In the genomic region with DNA sequence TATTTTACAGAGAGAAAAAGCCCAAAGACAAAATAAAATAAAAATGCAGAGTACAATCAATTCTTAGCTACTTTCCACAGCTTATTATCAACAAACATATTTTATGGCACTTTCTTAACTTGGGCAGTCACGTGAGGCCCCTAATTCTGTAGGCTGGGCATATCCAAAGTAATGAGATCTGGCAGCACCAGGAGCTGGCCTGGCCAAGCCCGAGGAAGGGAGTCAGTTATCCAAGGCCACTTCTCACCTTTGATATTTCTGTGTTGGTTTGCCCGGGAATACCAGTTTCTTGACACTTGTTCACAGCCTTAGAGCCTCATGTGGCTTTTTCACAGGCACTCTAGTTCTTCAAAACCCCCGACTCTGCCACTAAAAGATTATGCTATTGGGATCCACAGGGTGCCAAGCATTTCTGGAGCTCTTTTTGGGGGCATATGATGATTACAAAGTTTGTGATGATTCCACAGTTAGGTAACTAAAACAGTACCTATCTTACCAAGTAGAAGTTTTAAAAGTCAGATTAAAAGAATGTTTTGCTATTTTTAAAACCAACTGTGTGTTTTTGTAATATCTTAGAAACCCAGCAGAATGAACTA, we compare ENCODE assay signal across 33 cellular contexts.
"Had no signal": no experiment of that assay in that cellular context is flagged by ENCODE, and none has a peak within 500 bp of the region (broad histone marks: within the 10 kb centered on the region; RNA-seq: fewer than 3 reads in every experiment).

No MANE protein-coding gene starts in this region.

- H3K36me3 Mint-ChIP-seq: activated CD8-positive, alpha-beta memory T cell treated with anti-CD3 and anti-CD28 coated beads, Interleukin-2, amount 10 ng/mL, durations not matched to agents 7 days and 5 days; activated naive CD4-positive, alpha-beta T cell treated with anti-CD3 and anti-CD28 coated beads, Interleukin-2, amount 10 ng/mL, durations not matched to agents 7 days and 5 days; activated naive CD8-positive, alpha-beta T cell treated with anti-CD3 and anti-CD28 coated beads, Interleukin-2, amount 10 ng/mL, durations not matched to agents 7 days and 5 days; IgD-negative memory B cell had no signal

- FAIRE-seq: astrocyte had no signal

- ATAC-seq: activated CD8-positive, alpha-beta memory T cell treated with anti-CD3 and anti-CD28 coated beads, Interleukin-2, amount 10 ng/mL, durations not matched to agents 7 days and 5 days; activated CD8-positive, alpha-beta T cell treated with anti-CD3 and anti-CD28 coated beads, Interleukin-2, amount 10 ng/mL, durations not matched to agents 7 days and 5 days; Panc1; Right ventricle myocardium inferior; WTC11 had no signal

- H3K9me3 ChIP-seq: adrenal gland had no signal

- H3K9me3 Mint-ChIP-seq: activated naive CD4-positive, alpha-beta T cell treated with anti-CD3 and anti-CD28 coated beads, Interleukin-2, amount 10 ng/mL, durations not matched to agents 7 days and 5 days; activated naive CD8-positive, alpha-beta T cell treated with anti-CD3 and anti-CD28 coated beads, Interleukin-2, amount 10 ng/mL, durations not matched to agents 7 days and 5 days; activated T-cell treated with anti-CD3 and anti-CD28 coated beads, Interleukin-2, amount 50 U/mL, for 24 hours; IgD-negative memory B cell had no signal

- H3K4me3 ChIP-seq: adrenal gland, cardiac muscle cell, SK-N-MC had no signal

- H3K27ac ChIP-seq: adrenal gland, brain microvascular endothelial cell, cardiac muscle cell, SK-N-MC had no signal

- DNase-seq: activated CD4-positive, alpha-beta T cell treated with anti-CD3 and anti-CD28 coated beads for 48 hours; activated CD4-positive, alpha-beta T cell treated with anti-CD3 and anti-CD28 coated beads, Interleukin-2, amount 50 U/mL, for 4 hours; activated CD4-positive, CD25-positive, alpha-beta regulatory T cell treated with anti-CD3 and anti-CD28 coated beads, Interleukin-2, amount 50 U/mL, for 72 hours; activated CD8-positive, alpha-beta memory T cell treated with anti-CD3 and anti-CD28 coated beads, Interleukin-2, amount 10 ng/mL, durations not matched to agents 7 days and 5 days; activated CD8-positive, alpha-beta T cell treated with anti-CD3 and anti-CD28 coated beads, Interleukin-2, amount 10 ng/mL, durations not matched to agents 7 days and 5 days; activated effector memory CD4-positive, alpha-beta T cell treated with anti-CD3 and anti-CD28 coated beads, Interleukin-2, amount 50 U/mL, for 16 hours; activated naive CD4-positive, alpha-beta T cell treated with anti-CD3 and anti-CD28 coated beads, Interleukin-2, amount 10 ng/mL, durations not matched to agents 7 days and 5 days; activated naive CD8-positive, alpha-beta T cell treated with anti-CD3 and anti-CD28 coated beads, Interleukin-2, amount 10 ng/mL, durations not matched to agents 7 days and 5 days; activated T-cell treated with anti-CD3 and anti-CD28 coated beads, Interleukin-2, amount 50 U/mL, for 24 hours; brain microvascular endothelial cell; KG1; MV-4-11; NCI-H1092 treated with DMSO at 0.1 percent for 48 hours; NCI-H1417 treated with DMSO at 0.1 percent for 48 hours; NCI-H1694; NCI-H2029; NCI-H2107; NCI-H2171 treated with DMSO at 0.1 percent for 48 hours; NCI-H226; NCI-H510A; NCI-H526 treated with DMSO at 0.1 percent for 48 hours; NK-92 treated with Interleukin-12 subunit alpha and Interleukin-12 subunit beta, amount 100 ng/mL, for 24 hours; OCI-M1; RPMI8226; T-helper 1 cell had no signal

- H3K36me3 ChIP-seq: adrenal gland, brain microvascular endothelial cell, cardiac muscle cell had no signal

- H3K27ac Mint-ChIP-seq: activated CD8-positive, alpha-beta memory T cell treated with anti-CD3 and anti-CD28 coated beads, Interleukin-2, amount 10 ng/mL, durations not matched to agents 7 days and 5 days; activated CD8-positive, alpha-beta T cell treated with anti-CD3 and anti-CD28 coated beads, Interleukin-2, amount 10 ng/mL, durations not matched to agents 7 days and 5 days; activated naive CD4-positive, alpha-beta T cell treated with anti-CD3 and anti-CD28 coated beads, Interleukin-2, amount 10 ng/mL, durations not matched to agents 7 days and 5 days; activated naive CD8-positive, alpha-beta T cell treated with anti-CD3 and anti-CD28 coated beads, Interleukin-2, amount 10 ng/mL, durations not matched to agents 7 days and 5 days; activated T-cell treated with anti-CD3 and anti-CD28 coated beads, Interleukin-2, amount 50 U/mL, for 24 hours; IgD-negative memory B cell had no signal

- H3K27me3 ChIP-seq: adrenal gland, brain microvascular endothelial cell, cardiac muscle cell had no signal
